ENCODE assay signal across 1 cellular context in the genomic region with DNA sequence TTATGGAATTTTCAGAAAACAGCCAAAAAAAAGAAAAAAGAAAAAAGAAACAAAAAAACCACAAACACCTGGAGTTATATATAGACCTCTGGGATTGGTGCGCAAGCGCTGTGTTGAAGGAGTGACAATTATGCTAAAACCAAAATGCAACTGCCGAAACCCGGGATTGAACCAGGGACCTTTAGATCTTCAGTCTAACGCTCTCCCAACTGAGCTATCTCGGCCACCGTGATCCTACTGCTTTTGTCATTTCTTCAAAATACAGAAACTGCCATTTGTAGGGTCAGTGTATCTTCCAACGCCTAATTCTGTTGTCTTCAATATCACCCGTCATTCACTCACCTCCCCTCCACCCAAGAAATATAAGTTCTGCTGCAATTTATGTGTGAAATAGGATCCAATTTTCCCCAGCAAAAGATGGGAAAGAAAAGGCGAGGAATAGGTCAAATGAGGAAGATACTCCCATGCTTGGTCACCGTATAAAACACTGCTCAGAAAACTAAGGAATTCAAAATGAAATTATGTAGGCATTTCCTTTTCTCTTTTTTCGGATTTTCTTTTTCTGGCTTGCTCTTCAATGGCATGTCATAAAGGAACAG.
TF ChIP-seq lines count a peak whose summit lies in the region.

No MANE protein-coding gene starts in this region.

TF ChIP-seq in HepG2, 621 proteins besides CTCF, POLR2A, EP300 and RAD21 (continued from another document and continues in another):
- TF ChIP-seq, protein P1, sequence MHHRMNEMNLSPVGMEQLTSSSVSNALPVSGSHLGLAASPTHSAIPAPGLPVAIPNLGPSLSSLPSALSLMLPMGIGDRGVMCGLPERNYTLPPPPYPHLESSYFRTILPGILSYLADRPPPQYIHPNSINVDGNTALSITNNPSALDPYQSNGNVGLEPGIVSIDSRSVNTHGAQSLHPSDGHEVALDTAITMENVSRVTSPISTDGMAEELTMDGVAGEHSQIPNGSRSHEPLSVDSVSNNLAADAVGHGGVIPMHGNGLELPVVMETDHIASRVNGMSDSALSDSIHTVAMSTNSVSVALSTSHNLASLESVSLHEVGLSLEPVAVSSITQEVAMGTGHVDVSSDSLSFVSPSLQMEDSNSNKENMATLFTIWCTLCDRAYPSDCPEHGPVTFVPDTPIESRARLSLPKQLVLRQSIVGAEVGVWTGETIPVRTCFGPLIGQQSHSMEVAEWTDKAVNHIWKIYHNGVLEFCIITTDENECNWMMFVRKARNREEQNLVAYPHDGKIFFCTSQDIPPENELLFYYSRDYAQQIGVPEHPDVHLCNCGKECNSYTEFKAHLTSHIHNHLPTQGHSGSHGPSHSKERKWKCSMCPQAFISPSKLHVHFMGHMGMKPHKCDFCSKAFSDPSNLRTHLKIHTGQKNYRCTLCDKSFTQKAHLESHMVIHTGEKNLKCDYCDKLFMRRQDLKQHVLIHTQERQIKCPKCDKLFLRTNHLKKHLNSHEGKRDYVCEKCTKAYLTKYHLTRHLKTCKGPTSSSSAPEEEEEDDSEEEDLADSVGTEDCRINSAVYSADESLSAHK (CRISPR knock-in tag; IDR thresholded peaks at IDR 0.05; ENCODE audit: borderline replicate concordance) = no peak
- TF ChIP-seq RNF2 (conservative IDR thresholded peaks at IDR 0.05; ENCODE audit: low read depth) (no peak), STAG1 (CRISPR knock-in tag; IDR thresholded peaks at IDR 0.05) (0 out of 2 replicates have a peak, but pooled peaks have one; percentile 2), RELA (CRISPR knock-in tag; IDR thresholded peaks at IDR 0.05) (no peak), EZH2 (conservative IDR thresholded peaks at IDR 0.05; ENCODE audit: low read depth, low read length) (no peak), ZFP1 (CRISPR knock-in tag; IDR thresholded peaks at IDR 0.05) (peak; percentile 43; the same call in 1 of the 2 replicates), ZNF788 (CRISPR knock-in tag; IDR thresholded peaks at IDR 0.05; ENCODE audit: borderline replicate concordance) (no peak), RARG (CRISPR knock-in tag; IDR thresholded peaks at IDR 0.05; ENCODE audit: low read depth) (no peak), JARID2 (CRISPR knock-in tag; IDR thresholded peaks at IDR 0.05; ENCODE audit: insufficient replicate concordance) (no peak), HNF4G (IDR thresholded peaks at IDR 0.05; ENCODE audit: borderline replicate concordance, low read depth, low read length) (0 out of 2 replicates have a peak, but pooled peaks have one; percentile 24), HNF4G (CRISPR knock-in tag; IDR thresholded peaks at IDR 0.05; ENCODE audit: borderline replicate concordance, low read depth) (no peak), SOX5 (CRISPR knock-in tag; IDR thresholded peaks at IDR 0.05; ENCODE audit: borderline replicate concordance) (peak; percentile 29; the same call in 1 of the 2 replicates), ZNF430 (CRISPR knock-in tag; IDR thresholded peaks at IDR 0.05) (peak; percentile 41; the same call in 1 of the 2 replicates), HMG20B (CRISPR knock-in tag; conservative IDR thresholded peaks at IDR 0.05) (no peak), DR1 (CRISPR knock-in tag; IDR thresholded peaks at IDR 0.05) (peak; percentile 73; the same call in 1 of the 2 replicates), RORA (CRISPR knock-in tag; IDR thresholded peaks at IDR 0.05) (no peak), ZKSCAN1 (IDR thresholded peaks at IDR 0.05; ENCODE audit: low read length) (peak; percentile 63), ZBTB7A (CRISPR knock-in tag; IDR thresholded peaks at IDR 0.05) (no peak), JUNB (CRISPR knock-in tag; IDR thresholded peaks at IDR 0.05; ENCODE audit: borderline replicate concordance) (no peak), ZNF737 (CRISPR knock-in tag; IDR thresholded peaks at IDR 0.05; ENCODE audit: borderline replicate concordance) (no peak), GABPB1 (CRISPR knock-in tag; IDR thresholded peaks at IDR 0.05) (no peak; the same call in 1 of the 2 replicates)
- TF ChIP-seq, protein P2, sequence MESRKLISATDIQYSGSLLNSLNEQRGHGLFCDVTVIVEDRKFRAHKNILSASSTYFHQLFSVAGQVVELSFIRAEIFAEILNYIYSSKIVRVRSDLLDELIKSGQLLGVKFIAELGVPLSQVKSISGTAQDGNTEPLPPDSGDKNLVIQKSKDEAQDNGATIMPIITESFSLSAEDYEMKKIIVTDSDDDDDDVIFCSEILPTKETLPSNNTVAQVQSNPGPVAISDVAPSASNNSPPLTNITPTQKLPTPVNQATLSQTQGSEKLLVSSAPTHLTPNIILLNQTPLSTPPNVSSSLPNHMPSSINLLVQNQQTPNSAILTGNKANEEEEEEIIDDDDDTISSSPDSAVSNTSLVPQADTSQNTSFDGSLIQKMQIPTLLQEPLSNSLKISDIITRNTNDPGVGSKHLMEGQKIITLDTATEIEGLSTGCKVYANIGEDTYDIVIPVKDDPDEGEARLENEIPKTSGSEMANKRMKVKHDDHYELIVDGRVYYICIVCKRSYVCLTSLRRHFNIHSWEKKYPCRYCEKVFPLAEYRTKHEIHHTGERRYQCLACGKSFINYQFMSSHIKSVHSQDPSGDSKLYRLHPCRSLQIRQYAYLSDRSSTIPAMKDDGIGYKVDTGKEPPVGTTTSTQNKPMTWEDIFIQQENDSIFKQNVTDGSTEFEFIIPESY (CRISPR knock-in tag; IDR thresholded peaks at IDR 0.05) = no peak
- TF ChIP-seq, protein P3, sequence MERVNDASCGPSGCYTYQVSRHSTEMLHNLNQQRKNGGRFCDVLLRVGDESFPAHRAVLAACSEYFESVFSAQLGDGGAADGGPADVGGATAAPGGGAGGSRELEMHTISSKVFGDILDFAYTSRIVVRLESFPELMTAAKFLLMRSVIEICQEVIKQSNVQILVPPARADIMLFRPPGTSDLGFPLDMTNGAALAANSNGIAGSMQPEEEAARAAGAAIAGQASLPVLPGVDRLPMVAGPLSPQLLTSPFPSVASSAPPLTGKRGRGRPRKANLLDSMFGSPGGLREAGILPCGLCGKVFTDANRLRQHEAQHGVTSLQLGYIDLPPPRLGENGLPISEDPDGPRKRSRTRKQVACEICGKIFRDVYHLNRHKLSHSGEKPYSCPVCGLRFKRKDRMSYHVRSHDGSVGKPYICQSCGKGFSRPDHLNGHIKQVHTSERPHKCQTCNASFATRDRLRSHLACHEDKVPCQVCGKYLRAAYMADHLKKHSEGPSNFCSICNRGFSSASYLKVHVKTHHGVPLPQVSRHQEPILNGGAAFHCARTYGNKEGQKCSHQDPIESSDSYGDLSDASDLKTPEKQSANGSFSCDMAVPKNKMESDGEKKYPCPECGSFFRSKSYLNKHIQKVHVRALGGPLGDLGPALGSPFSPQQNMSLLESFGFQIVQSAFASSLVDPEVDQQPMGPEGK (CRISPR knock-in tag; IDR thresholded peaks at IDR 0.05) = no peak
- TF ChIP-seq, protein P4, sequence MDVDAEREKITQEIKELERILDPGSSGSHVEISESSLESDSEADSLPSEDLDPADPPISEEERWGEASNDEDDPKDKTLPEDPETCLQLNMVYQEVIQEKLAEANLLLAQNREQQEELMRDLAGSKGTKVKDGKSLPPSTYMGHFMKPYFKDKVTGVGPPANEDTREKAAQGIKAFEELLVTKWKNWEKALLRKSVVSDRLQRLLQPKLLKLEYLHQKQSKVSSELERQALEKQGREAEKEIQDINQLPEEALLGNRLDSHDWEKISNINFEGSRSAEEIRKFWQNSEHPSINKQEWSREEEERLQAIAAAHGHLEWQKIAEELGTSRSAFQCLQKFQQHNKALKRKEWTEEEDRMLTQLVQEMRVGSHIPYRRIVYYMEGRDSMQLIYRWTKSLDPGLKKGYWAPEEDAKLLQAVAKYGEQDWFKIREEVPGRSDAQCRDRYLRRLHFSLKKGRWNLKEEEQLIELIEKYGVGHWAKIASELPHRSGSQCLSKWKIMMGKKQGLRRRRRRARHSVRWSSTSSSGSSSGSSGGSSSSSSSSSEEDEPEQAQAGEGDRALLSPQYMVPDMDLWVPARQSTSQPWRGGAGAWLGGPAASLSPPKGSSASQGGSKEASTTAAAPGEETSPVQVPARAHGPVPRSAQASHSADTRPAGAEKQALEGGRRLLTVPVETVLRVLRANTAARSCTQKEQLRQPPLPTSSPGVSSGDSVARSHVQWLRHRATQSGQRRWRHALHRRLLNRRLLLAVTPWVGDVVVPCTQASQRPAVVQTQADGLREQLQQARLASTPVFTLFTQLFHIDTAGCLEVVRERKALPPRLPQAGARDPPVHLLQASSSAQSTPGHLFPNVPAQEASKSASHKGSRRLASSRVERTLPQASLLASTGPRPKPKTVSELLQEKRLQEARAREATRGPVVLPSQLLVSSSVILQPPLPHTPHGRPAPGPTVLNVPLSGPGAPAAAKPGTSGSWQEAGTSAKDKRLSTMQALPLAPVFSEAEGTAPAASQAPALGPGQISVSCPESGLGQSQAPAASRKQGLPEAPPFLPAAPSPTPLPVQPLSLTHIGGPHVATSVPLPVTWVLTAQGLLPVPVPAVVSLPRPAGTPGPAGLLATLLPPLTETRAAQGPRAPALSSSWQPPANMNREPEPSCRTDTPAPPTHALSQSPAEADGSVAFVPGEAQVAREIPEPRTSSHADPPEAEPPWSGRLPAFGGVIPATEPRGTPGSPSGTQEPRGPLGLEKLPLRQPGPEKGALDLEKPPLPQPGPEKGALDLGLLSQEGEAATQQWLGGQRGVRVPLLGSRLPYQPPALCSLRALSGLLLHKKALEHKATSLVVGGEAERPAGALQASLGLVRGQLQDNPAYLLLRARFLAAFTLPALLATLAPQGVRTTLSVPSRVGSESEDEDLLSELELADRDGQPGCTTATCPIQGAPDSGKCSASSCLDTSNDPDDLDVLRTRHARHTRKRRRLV (CRISPR knock-in tag; IDR thresholded peaks at IDR 0.05) = no peak
- TF ChIP-seq, protein P5, sequence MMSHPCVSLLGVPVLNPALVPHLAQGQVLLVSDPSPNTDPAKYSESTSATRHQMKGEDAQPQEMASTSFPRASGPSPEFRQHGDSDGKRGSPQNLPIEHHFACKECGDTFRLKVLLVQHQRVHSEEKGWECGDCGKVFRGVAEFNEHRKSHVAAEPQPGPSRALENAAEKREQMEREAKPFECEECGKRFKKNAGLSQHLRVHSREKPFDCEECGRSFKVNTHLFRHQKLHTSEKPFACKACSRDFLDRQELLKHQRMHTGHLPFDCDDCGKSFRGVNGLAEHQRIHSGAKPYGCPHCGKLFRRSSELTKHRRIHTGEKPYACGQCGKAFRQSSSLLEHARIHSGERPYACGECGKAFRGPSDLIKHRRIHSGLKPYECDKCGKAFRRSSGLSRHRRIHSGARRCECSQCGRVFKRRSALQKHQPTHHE (CRISPR knock-in tag; IDR thresholded peaks at IDR 0.05; ENCODE audit: borderline replicate concordance) = no peak
- TF ChIP-seq, protein P6, sequence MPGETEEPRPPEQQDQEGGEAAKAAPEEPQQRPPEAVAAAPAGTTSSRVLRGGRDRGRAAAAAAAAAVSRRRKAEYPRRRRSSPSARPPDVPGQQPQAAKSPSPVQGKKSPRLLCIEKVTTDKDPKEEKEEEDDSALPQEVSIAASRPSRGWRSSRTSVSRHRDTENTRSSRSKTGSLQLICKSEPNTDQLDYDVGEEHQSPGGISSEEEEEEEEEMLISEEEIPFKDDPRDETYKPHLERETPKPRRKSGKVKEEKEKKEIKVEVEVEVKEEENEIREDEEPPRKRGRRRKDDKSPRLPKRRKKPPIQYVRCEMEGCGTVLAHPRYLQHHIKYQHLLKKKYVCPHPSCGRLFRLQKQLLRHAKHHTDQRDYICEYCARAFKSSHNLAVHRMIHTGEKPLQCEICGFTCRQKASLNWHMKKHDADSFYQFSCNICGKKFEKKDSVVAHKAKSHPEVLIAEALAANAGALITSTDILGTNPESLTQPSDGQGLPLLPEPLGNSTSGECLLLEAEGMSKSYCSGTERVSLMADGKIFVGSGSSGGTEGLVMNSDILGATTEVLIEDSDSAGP (CRISPR knock-in tag; IDR thresholded peaks at IDR 0.05; ENCODE audit: borderline replicate concordance) = no peak
- TF ChIP-seq, protein P7, sequence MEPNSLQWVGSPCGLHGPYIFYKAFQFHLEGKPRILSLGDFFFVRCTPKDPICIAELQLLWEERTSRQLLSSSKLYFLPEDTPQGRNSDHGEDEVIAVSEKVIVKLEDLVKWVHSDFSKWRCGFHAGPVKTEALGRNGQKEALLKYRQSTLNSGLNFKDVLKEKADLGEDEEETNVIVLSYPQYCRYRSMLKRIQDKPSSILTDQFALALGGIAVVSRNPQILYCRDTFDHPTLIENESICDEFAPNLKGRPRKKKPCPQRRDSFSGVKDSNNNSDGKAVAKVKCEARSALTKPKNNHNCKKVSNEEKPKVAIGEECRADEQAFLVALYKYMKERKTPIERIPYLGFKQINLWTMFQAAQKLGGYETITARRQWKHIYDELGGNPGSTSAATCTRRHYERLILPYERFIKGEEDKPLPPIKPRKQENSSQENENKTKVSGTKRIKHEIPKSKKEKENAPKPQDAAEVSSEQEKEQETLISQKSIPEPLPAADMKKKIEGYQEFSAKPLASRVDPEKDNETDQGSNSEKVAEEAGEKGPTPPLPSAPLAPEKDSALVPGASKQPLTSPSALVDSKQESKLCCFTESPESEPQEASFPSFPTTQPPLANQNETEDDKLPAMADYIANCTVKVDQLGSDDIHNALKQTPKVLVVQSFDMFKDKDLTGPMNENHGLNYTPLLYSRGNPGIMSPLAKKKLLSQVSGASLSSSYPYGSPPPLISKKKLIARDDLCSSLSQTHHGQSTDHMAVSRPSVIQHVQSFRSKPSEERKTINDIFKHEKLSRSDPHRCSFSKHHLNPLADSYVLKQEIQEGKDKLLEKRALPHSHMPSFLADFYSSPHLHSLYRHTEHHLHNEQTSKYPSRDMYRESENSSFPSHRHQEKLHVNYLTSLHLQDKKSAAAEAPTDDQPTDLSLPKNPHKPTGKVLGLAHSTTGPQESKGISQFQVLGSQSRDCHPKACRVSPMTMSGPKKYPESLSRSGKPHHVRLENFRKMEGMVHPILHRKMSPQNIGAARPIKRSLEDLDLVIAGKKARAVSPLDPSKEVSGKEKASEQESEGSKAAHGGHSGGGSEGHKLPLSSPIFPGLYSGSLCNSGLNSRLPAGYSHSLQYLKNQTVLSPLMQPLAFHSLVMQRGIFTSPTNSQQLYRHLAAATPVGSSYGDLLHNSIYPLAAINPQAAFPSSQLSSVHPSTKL (CRISPR knock-in tag; IDR thresholded peaks at IDR 0.05) = peak; percentile 76
- TF ChIP-seq, protein P8, sequence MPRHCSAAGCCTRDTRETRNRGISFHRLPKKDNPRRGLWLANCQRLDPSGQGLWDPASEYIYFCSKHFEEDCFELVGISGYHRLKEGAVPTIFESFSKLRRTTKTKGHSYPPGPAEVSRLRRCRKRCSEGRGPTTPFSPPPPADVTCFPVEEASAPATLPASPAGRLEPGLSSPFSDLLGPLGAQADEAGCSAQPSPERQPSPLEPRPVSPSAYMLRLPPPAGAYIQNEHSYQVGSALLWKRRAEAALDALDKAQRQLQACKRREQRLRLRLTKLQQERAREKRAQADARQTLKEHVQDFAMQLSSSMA (CRISPR knock-in tag; IDR thresholded peaks at IDR 0.05) = no peak
